30 cellular contexts compared by ENCODE assay signal in genomic region chr15:87715252-87715651, GRCh38.
"Had no signal": no experiment of that assay in that cellular context is flagged by ENCODE, and none has a peak within 500 bp of the region (broad histone marks: within the 10 kb centered on the region; RNA-seq: fewer than 3 reads in every experiment).

No MANE protein-coding gene starts in this region.

- DNase-seq: activated effector memory CD4-positive, alpha-beta T cell treated with anti-CD3 and anti-CD28 coated beads, Interleukin-2, amount 50 U/mL, for 16 hours; activated effector memory CD4-positive, alpha-beta T cell treated with Interleukin-2 at 50 U/mL for 16 hours; activated gamma-delta T cell; activated gamma-delta T cell treated with Interleukin-2 at 50 U/mL for 16 hours; activated naive CD4-positive, alpha-beta T cell; activated naive CD4-positive, alpha-beta T cell treated with anti-CD3 and anti-CD28 coated beads for 36 hours; activated naive CD4-positive, alpha-beta T cell treated with anti-CD3 and anti-CD28 coated beads, Interleukin-2, amount 10 ng/mL, durations not matched to agents 7 days and 5 days; activated naive CD4-positive, alpha-beta T cell treated with anti-CD3 and anti-CD28 coated beads, Interleukin-2, amount 50 U/mL, for 16 hours; activated naive CD4-positive, alpha-beta T cell treated with Interleukin-2 at 50 U/mL for 16 hours; activated naive CD8-positive, alpha-beta T cell treated with anti-CD3 and anti-CD28 coated beads for 36 hours; activated naive CD8-positive, alpha-beta T cell treated with anti-CD3 and anti-CD28 coated beads, Interleukin-2, amount 10 ng/mL, durations not matched to agents 7 days and 5 days; activated naive CD8-positive, alpha-beta T cell treated with anti-CD3 and anti-CD28 coated beads, Interleukin-2, amount 50 U/mL, for 24 hours; activated T-cell treated with anti-CD3 and anti-CD28 coated beads, Interleukin-2, amount 50 U/mL, for 1 hour; activated T-cell treated with anti-CD3 and anti-CD28 coated beads, Interleukin-2, amount 50 U/mL, for 24 hours; activated T-cell treated with anti-CD3 and anti-CD28 coated beads, Interleukin-2, amount 50 U/mL, for 4 hours; activated T-cell treated with anti-CD3 and anti-CD28 coated beads, Interleukin-2, amount 50 U/mL, for 48 hours; activated T-cell treated with anti-CD3 and anti-CD28 coated beads, Interleukin-2, amount 50 U/mL, for 72 hours; adrenal gland; amniotic stem cell; amygdala; anterior cingulate cortex; aorta; body of pancreas; brain microvascular endothelial cell; caudate nucleus; central memory CD4-positive, alpha-beta T cell; cerebellar nuclear complex had no signal

- H3K4me3 ChIP-seq: adrenal gland, ascending aorta, body of pancreas, breast epithelium, cardiac muscle cell had no signal

- H3K27ac ChIP-seq: adrenal gland, ascending aorta, body of pancreas, brain microvascular endothelial cell, breast epithelium, cardiac muscle cell had no signal
